ENCODE assay signal across 8 cellular contexts in the genomic region with DNA sequence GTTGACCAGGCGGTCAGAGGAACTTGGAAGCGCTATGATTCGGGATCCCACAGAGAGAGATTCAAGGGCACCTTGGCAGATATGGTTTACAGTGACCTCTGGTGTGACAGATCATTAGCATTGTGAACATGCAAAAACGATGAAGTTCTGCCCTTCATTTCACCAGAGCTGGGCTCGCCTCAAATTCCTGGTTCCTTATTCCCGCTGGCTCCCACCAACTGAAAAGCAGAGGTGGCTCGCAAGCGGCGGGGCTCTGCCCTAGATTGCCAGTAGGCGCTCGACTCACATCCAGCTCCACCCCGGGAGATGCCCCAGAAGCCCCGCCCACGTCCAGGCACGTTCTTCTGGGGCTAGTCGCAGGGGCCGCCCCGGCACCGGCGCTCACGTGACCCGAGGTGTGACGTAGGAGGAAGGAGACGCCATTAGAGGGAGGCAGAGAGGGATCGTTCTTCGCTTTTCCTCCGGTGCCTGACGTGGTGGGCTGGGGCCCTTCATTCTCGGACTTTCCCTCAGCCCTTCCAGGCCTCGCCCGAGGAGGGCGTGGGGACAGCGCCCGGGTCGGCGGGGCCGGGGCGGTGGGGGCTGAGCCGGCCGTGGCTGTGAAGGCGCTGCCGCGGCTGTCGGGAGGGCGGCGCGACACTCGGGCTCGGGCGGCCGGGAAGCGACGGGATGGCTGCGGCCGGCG. TPM values are rescaled to one million over a fixed set of nuclear protein-coding genes. Genes with fewer than 3 reads are reported as not detected.
DNase-seq lines count a peak whose midpoint lies in the region; ATAC-seq, FAIRE-seq and TF ChIP-seq lines count a peak whose summit lies in the region.

A gene with protein sequence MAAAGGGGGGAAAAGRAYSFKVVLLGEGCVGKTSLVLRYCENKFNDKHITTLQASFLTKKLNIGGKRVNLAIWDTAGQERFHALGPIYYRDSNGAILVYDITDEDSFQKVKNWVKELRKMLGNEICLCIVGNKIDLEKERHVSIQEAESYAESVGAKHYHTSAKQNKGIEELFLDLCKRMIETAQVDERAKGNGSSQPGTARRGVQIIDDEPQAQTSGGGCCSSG (plus strand): TSS at position 403 of the 685 bp plus-strand sequence. CDS start 267 bp downstream, at position 670.

- H3K4me3 Mint-ChIP-seq in natural killer cell treated with Interleukin-12 subunit alpha and Interleukin-12 subunit beta and Interleukin-15 and Interleukin-18, amount 100 ng/mL, for 72 hours = peak within 1 kb of the TSS; percentile 93

- peak; percentile 64 for FAIRE-seq in H54 (lab: Jason Lieb, UNC)

- peaks cover 14% of the 10 kb centered on the region for H3K4me1 ChIP-seq in ES-I3 (ENCODE audit: insufficient read depth, low read length)
- H3K4me1 ChIP-seq in Loucy (ENCODE audit: insufficient read depth, low read length, poor library complexity, severe bottlenecking) = peaks cover 36% of the 10 kb centered on the region

- peak within 1 kb of the TSS; percentile 91 for H3K4me3 ChIP-seq in Loucy (ENCODE audit: low read length, poor library complexity, severe bottlenecking)

- no peaks in the 10 kb centered on the region for H3K9me2 ChIP-seq in Loucy (replicated peaks; ENCODE audit: low read depth, low read length)

- peak; percentile 96 for ATAC-seq in natural killer cell treated with Interleukin-12 subunit alpha and Interleukin-12 subunit beta and Interleukin-15 and Interleukin-18, amount 100 ng/mL, for 72 hours
- peak; percentile 94 for ATAC-seq in stimulated activated naive CD8-positive, alpha-beta T cell treated with anti-CD3 and anti-CD28 coated beads, Interleukin-15, Interleukin-2, amounts not matched to agents 100 U/mL and 50 U/mL, for 24 hours

- no peaks in the 10 kb centered on the region for H3K9me3 ChIP-seq in ES-I3 (ENCODE audit: control insufficient read depth, insufficient read depth, low read length)
- H3K9me3 ChIP-seq in Loucy (ENCODE audit: insufficient read depth, low read depth, low read length) = no peaks in the 10 kb centered on the region

- peaks cover 32 to 38% of the 10 kb centered on the region in 2 donors for H3K4me1 Mint-ChIP-seq in natural killer cell treated with Interleukin-12 subunit alpha and Interleukin-12 subunit beta and Interleukin-15 and Interleukin-18, amount 100 ng/mL, for 72 hours (ENCODE audit: low read depth in 2 of 2)

- no peaks in the 10 kb centered on the region for H3F3A ChIP-seq in Loucy (ENCODE audit: low read depth)

- peaks cover 46% of the 10 kb centered on the region for H3K79me2 ChIP-seq in Loucy (ENCODE audit: insufficient read depth, low read length)

- H4K20me1 ChIP-seq in Loucy (ENCODE audit: insufficient read depth, low read length, poor library complexity, severe bottlenecking) = peaks cover 42% of the 10 kb centered on the region

- H2AFZ ChIP-seq in Loucy (ENCODE audit: low read length) = peak within 1 kb of the TSS; percentile 97

- TF ChIP-seq CTCF in Loucy (conservative IDR thresholded peaks at IDR 0.05; ENCODE audit: low read length) = no peak

- H3K36me3 ChIP-seq in ES-I3 (ENCODE audit: insufficient read depth, low read length) = peaks cover 4% of the 10 kb centered on the region
- no peaks in the 10 kb centered on the region for H3K36me3 ChIP-seq in Loucy (ENCODE audit: insufficient read depth, low read length)

- peak; percentile 84 for TF ChIP-seq POLR2A in H54 (IDR thresholded peaks at IDR 0.05; ENCODE audit: low read depth, low read length)
- peak; percentile 95 for TF ChIP-seq POLR2A in Raji (IDR thresholded peaks at IDR 0.05; ENCODE audit: insufficient read depth, low read depth, low read length)

- H3K27ac Mint-ChIP-seq in natural killer cell treated with Interleukin-12 subunit alpha and Interleukin-12 subunit beta and Interleukin-15 and Interleukin-18, amount 100 ng/mL, for 72 hours = peak within 1 kb of the TSS; percentile 83 to 95

- no peaks in the 10 kb centered on the region for H3K9me3 Mint-ChIP-seq in natural killer cell treated with Interleukin-12 subunit alpha and Interleukin-12 subunit beta and Interleukin-15 and Interleukin-18, amount 100 ng/mL, for 72 hours

- no peaks in the 10 kb centered on the region for H3K27me3 ChIP-seq in Loucy (ENCODE audit: insufficient read depth, low read length, poor library complexity, severe bottlenecking)

- H3K9ac ChIP-seq in ES-I3 (ENCODE audit: low read depth, low read length) (peak within 1 kb of the TSS; percentile 69), Loucy (ENCODE audit: low read depth, low read length, poor library complexity, severe bottlenecking) (peak within 1 kb of the TSS; percentile 78)

- peaks cover 24% of the 10 kb centered on the region for H3K36me3 Mint-ChIP-seq in natural killer cell treated with Interleukin-12 subunit alpha and Interleukin-12 subunit beta and Interleukin-15 and Interleukin-18, amount 100 ng/mL, for 72 hours

- DNase-seq in H54 (ENCODE audit: insufficient read length, low spot score) (peak; percentile 94), fibroblast of peridontal ligament (ENCODE audit: extremely low read depth) (peak; percentile 94)
- DNase-seq in activated T-helper 9 cell treated with anti-CD3 and anti-CD28 coated beads, Interleukin-2, amount 50 U/mL, for 16 hours (ENCODE audit: low read depth) = peak; percentile 99
- DNase-seq in natural killer cell treated with Interleukin-12 subunit alpha and Interleukin-12 subunit beta and Interleukin-15 and Interleukin-18, amount 100 ng/mL, for 72 hours (ENCODE audit: low spot score) = peak; percentile 99
- DNase-seq in stimulated activated naive CD8-positive, alpha-beta T cell treated with anti-CD3 and anti-CD28 coated beads, Interleukin-15, Interleukin-2, amounts not matched to agents 100 U/mL and 50 U/mL, for 24 hours = peak; percentile 99

- peak within 1 kb of the TSS; percentile 99 for H3K4me2 ChIP-seq in Loucy (ENCODE audit: low read depth, low read length, poor library complexity, severe bottlenecking)

- peaks cover 9 to 13% of the 10 kb centered on the region in 2 donors for H3K27me3 Mint-ChIP-seq in natural killer cell treated with Interleukin-12 subunit alpha and Interleukin-12 subunit beta and Interleukin-15 and Interleukin-18, amount 100 ng/mL, for 72 hours

RNA-seq across cellular contexts. Expression of the gene that starts here (rescaled TPM):
- total RNA-seq in natural killer cell treated with Interleukin-12 subunit alpha and Interleukin-12 subunit beta and Interleukin-15 and Interleukin-18, amount 100 ng/mL, for 72 hours = 100 to 1,000 TPM in 1 of 2 donors, 10 to 100 TPM in 1; 50.0 to 126 TPM

Comparison
In these comparisons a context has a peak if more than half of its experiments do, and no peak if none do; other contexts are left out.
1. Peak in every context shown above with its lines: DNase-seq, ATAC-seq and H3K4me3 ChIP-seq.